Comparison of ENCODE assay signal across 24 cellular contexts in the genomic region with DNA sequence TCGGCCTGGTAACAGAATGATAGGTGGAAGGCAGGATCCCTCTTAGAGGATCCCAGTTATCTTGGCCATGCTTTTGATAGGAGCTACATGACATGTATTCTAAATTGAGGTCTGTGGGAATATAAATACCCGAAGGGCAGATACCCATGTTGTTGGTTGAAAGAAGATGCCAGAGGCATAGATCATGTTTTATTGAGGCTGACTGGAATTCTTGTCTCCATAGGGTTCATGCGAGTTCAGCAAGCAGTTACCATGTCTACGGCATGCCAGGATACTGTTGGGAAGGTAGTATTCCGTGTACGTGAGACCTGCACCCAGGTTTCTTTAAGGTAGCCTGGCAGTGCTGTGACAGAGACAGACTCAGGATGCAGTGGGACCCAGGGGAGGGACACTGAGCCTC.
"Had no signal": no experiment of that assay in that cellular context is flagged by ENCODE, and none has a peak within 500 bp of the region (broad histone marks: within the 10 kb centered on the region; RNA-seq: fewer than 3 reads in every experiment).

No MANE protein-coding gene starts in this region.

- H3K27ac ChIP-seq: breast epithelium, colonic mucosa, esophagus muscularis mucosa, right atrium auricular region, tibial artery had no signal

- H3K4me1 ChIP-seq: breast epithelium, colonic mucosa had no signal

- H3K4me3 Mint-ChIP-seq: activated naive CD4-positive, alpha-beta T cell treated with anti-CD3 and anti-CD28 coated beads for 36 hours; activated naive CD8-positive, alpha-beta T cell treated with anti-CD3 and anti-CD28 coated beads, Interleukin-2, amount 10 ng/mL, durations not matched to agents 7 days and 5 days; activated T-cell treated with anti-CD3 and anti-CD28 coated beads, Interleukin-2, amount 50 U/mL, for 72 hours; central memory CD8-positive, alpha-beta T cell; memory B cell; naive B cell; neural crest cell; stimulated activated naive CD8-positive, alpha-beta T cell treated with anti-CD3 and anti-CD28 coated beads, Interleukin-15, Interleukin-2, amounts not matched to agents 100 ng/mL and 50 ng/mL, for 24 hours had no signal

- H3K4me3 ChIP-seq: breast epithelium, colonic mucosa, esophagus muscularis mucosa, mucosa of descending colon, right atrium auricular region, tibial artery had no signal

- H3K27me3 ChIP-seq: breast epithelium, colonic mucosa, esophagus muscularis mucosa, right atrium auricular region, tibial artery had no signal

- H3K36me3 ChIP-seq: breast epithelium, colonic mucosa, right atrium auricular region had no signal

- H3K4me1 Mint-ChIP-seq: memory B cell had no signal

- H3K27ac Mint-ChIP-seq: activated naive CD4-positive, alpha-beta T cell treated with anti-CD3 and anti-CD28 coated beads for 36 hours; activated naive CD8-positive, alpha-beta T cell treated with anti-CD3 and anti-CD28 coated beads, Interleukin-2, amount 10 ng/mL, durations not matched to agents 7 days and 5 days; memory B cell; progenitor cell of endocrine pancreas; stimulated activated naive CD8-positive, alpha-beta T cell treated with anti-CD3 and anti-CD28 coated beads, Interleukin-15, Interleukin-2, amounts not matched to agents 100 ng/mL and 50 ng/mL, for 24 hours had no signal

- H3K27me3 Mint-ChIP-seq: activated naive CD8-positive, alpha-beta T cell treated with anti-CD3 and anti-CD28 coated beads, Interleukin-2, amount 10 ng/mL, durations not matched to agents 7 days and 5 days; central memory CD8-positive, alpha-beta T cell; memory B cell; naive B cell; progenitor cell of endocrine pancreas; stimulated activated naive CD8-positive, alpha-beta T cell treated with anti-CD3 and anti-CD28 coated beads, Interleukin-15, Interleukin-2, amounts not matched to agents 100 ng/mL and 50 ng/mL, for 24 hours had no signal

- DNase-seq: activated CD4-positive, alpha-beta T cell treated with anti-CD3 and anti-CD28 coated beads, Interleukin-2, amount 50 U/mL, for 48 hours; activated effector memory CD4-positive, alpha-beta T cell treated with Interleukin-2 at 50 U/mL for 16 hours; activated naive CD4-positive, alpha-beta T cell treated with anti-CD3 and anti-CD28 coated beads for 36 hours; activated naive CD8-positive, alpha-beta T cell treated with anti-CD3 and anti-CD28 coated beads, Interleukin-2, amount 10 ng/mL, durations not matched to agents 7 days and 5 days; activated T-cell treated with anti-CD3 and anti-CD28 coated beads, Interleukin-2, amount 50 U/mL, for 72 hours; amniotic stem cell; colonic mucosa; head of caudate nucleus; hypothalamus; mucosa of descending colon; naive B cell; stimulated activated CD4-positive, alpha-beta T cell treated with anti-CD3 and anti-CD28 coated beads, Interleukin-12 subunit alpha, Interleukin-12 subunit beta, amount 100 ng/mL, for 4 hours; stimulated activated CD4-positive, alpha-beta T cell treated with anti-CD3 and anti-CD28 coated beads, Interleukin-4, amount 100 ng/mL, for 4 hours; substantia nigra; T-helper 1 cell; tibial artery had no signal

- H3K9me3 Mint-ChIP-seq: activated naive CD4-positive, alpha-beta T cell treated with anti-CD3 and anti-CD28 coated beads for 36 hours; activated T-cell treated with anti-CD3 and anti-CD28 coated beads, Interleukin-2, amount 50 U/mL, for 72 hours; central memory CD8-positive, alpha-beta T cell; memory B cell; naive B cell; neural crest cell; stimulated activated naive CD8-positive, alpha-beta T cell treated with anti-CD3 and anti-CD28 coated beads, Interleukin-15, Interleukin-2, amounts not matched to agents 100 ng/mL and 50 ng/mL, for 24 hours had no signal

- ATAC-seq: activated T-cell treated with anti-CD3 and anti-CD28 coated beads, Interleukin-2, amount 50 U/mL, for 72 hours; mucosa of descending colon had no signal

- H3K9me3 ChIP-seq: breast epithelium, colonic mucosa, esophagus muscularis mucosa, mucosa of descending colon, right atrium auricular region, tibial artery had no signal
